ENCODE assay signal across 19 cellular contexts in the genomic region with DNA sequence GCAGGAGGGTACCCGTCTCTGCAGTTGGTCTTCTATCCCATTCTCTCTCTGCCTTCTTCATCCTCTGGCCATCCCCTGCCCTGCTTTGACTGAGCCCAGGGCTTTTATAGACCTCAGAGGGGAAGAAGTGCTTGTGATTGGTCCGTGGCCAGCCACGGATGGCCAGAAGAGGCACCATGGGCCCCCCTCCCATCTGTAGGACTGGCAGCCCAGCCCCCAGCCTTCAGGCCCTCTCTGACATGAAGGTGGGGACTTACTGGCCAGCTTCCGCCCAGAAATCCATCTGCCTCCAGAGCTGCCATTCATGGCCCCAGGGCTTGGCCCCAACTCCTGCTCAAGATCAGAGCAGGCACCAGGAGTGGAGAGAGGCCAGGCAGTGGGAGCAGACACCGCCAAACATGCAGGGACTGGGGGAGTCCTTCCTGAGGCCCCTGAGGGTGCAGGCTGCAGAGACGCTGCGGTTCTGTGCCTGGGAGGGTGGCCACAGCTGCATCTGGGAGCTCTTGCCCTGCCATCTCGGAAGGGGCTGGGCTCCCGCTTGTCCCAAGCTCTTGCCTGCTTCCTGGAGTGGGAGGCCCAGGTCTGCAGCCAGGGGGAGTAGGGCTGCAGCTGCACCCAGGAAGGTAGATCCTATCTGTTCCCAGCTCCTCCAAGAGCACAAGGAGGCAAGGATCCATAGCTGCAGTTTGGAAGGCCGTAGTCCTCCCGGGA.
A peak's percentile ranks its signal among the peaks of the same experiment; 100 is the strongest.
DNase-seq lines count a peak whose midpoint lies in the region; ATAC-seq, FAIRE-seq and TF ChIP-seq lines count a peak whose summit lies in the region.
"Had no signal": no experiment of that assay in that cellular context is flagged by ENCODE, and none has a peak within 500 bp of the region (broad histone marks: within the 10 kb centered on the region; RNA-seq: fewer than 3 reads in every experiment).

No MANE protein-coding gene starts in this region.

- no peak for FAIRE-seq in kidney (lab: Jason Lieb, UNC)
- FAIRE-seq: GM19239, K562 had no signal

- H3K36me3 ChIP-seq in H7 (replicated peaks; ENCODE audit: control insufficient read depth, insufficient read depth, low read length) (no peaks in the 10 kb centered on the region), SU-DHL-6 (ENCODE audit: low read length) (no peaks in the 10 kb centered on the region), kidney (ENCODE audit: control insufficient read depth in 1 of 2, insufficient read depth in 2 of 2, low read length in 2 of 2) (no peaks in the 10 kb centered on the region), spleen (no peaks in the 10 kb centered on the region), MM.1S (replicated peaks; ENCODE audit: insufficient read depth, low read length) (no peaks in the 10 kb centered on the region)
- H3K36me3 ChIP-seq: HAP-1, Peyer's patch had no signal

- no peak for ATAC-seq in HG02763 (IDR thresholded peaks at IDR 0.05; ENCODE audit: unreplicated experiment)
- ATAC-seq: K562, SK-N-SH treated with all-trans-retinoic acid at 6 μM for 48 hours had no signal

- no peaks in the 10 kb centered on the region for H3K27me3 ChIP-seq in H7 (ENCODE audit: control insufficient read depth, insufficient read depth, low read length)
- H3K27me3 ChIP-seq in SU-DHL-6 (ENCODE audit: low read length) = no peaks in the 10 kb centered on the region
- H3K27me3 ChIP-seq in spleen (replicated peaks in 1 of 7) = no peaks in the 10 kb centered on the region
- H3K27me3 ChIP-seq in MM.1S (replicated peaks; ENCODE audit: insufficient read depth, low read length) = no peaks in the 10 kb centered on the region
- H3K27me3 ChIP-seq: Peyer's patch had no signal

- TF ChIP-seq POLR2A in spleen (IDR thresholded peaks at IDR 0.05) = no peak

- no peaks in the 10 kb centered on the region for H3K9me2 ChIP-seq in SU-DHL-6 (replicated peaks; ENCODE audit: insufficient read depth, low read length)
- H3K9me2 ChIP-seq in MM.1S (replicated peaks; ENCODE audit: insufficient read depth, low read length) = no peaks in the 10 kb centered on the region

- H4K20me1 ChIP-seq in SU-DHL-6 (ENCODE audit: low read depth, low read length) (no peaks in the 10 kb centered on the region), MM.1S (ENCODE audit: insufficient read depth, low read length) (no peaks in the 10 kb centered on the region)

- H2AFZ ChIP-seq in SU-DHL-6 (ENCODE audit: low read depth, low read length, severe bottlenecking) (peak overlapping the region; percentile 48), MM.1S (ENCODE audit: low read length) (no peak overlapping the region)

- intact Hi-C loops in kidney (cut with DNase I) (no loop called here), spleen (cut with DNase I; ENCODE audit: low total_unique reads) (no loop called here)

- H3K9ac ChIP-seq in SU-DHL-6 (ENCODE audit: low read length) = no peak overlapping the region
- no peak overlapping the region for H3K9ac ChIP-seq in kidney (ENCODE audit: low read length in 2 of 2)
- H3K9ac ChIP-seq in MM.1S (ENCODE audit: low read length) = no peak overlapping the region

- H3K79me2 ChIP-seq in SU-DHL-6 (ENCODE audit: insufficient read depth, low read length) (no peaks in the 10 kb centered on the region), MM.1S (ENCODE audit: low read length) (no peaks in the 10 kb centered on the region)

- WGBS in spleen, 5 donors = 86 to 99% (median 91%) methylated on average over 7 to 11 of the region's 11 CpGs

- TF ChIP-seq CTCF in SU-DHL-6 (IDR thresholded peaks at IDR 0.05; ENCODE audit: insufficient read depth, low read length, poor library complexity, severe bottlenecking) (no peak), kidney (IDR thresholded peaks at IDR 0.05; ENCODE audit: borderline replicate concordance, extremely low read depth, insufficient read depth) (no peak), spleen (IDR thresholded peaks at IDR 0.05 in 8 of 11, conservative IDR thresholded peaks at IDR 0.05 in 3 of 11) (no peak), MM.1S (IDR thresholded peaks at IDR 0.05; ENCODE audit: low read length) (no peak)

- H3K4me2 ChIP-seq in SU-DHL-6 (ENCODE audit: low read depth, low read length, poor library complexity, severe bottlenecking) (no peak overlapping the region), MM.1S (ENCODE audit: low read depth, low read length) (no peak overlapping the region)

- DNase-seq in H7 (peak; percentile 8), kidney (peak; percentile 51), spleen (peak; percentile 71), MM.1S (no peak), RKO (ENCODE audit: low spot score) (no peak)
- DNase-seq: ACHN, AML-193, EL, NCI-H1694 treated with DMSO at 0.1 percent for 48 hours, NCI-H226, NCI-H524 treated with DMSO at 0.1 percent for 48 hours, Peyer's patch, SHP77 had no signal

- no peak overlapping the region for H3K4me3 ChIP-seq in H7 (ENCODE audit: insufficient read depth, low read depth, low read length)
- no peak overlapping the region for H3K4me3 ChIP-seq in SU-DHL-6 (ENCODE audit: insufficient read depth, low read length, poor library complexity, severe bottlenecking)
- H3K4me3 ChIP-seq in kidney (ENCODE audit: low read length in 2 of 2) = no peak overlapping the region
- no peak overlapping the region for H3K4me3 ChIP-seq in spleen
- H3K4me3 ChIP-seq in MM.1S (ENCODE audit: low read length) = no peak overlapping the region
- H3K4me3 ChIP-seq: HAP-1, K562, Peyer's patch had no signal

- H3K9me3 ChIP-seq in SU-DHL-6 (ENCODE audit: insufficient read depth, low read length) (no peaks in the 10 kb centered on the region), kidney (ENCODE audit: control insufficient read depth in 1 of 2, low read length in 2 of 2) (no peaks in the 10 kb centered on the region), spleen (no peaks in the 10 kb centered on the region), MM.1S (replicated peaks; ENCODE audit: insufficient read depth, low read length) (no peaks in the 10 kb centered on the region)
- H3K9me3 ChIP-seq: HAP-1, Peyer's patch had no signal

- no peaks in the 10 kb centered on the region for H3K4me1 ChIP-seq in kidney (ENCODE audit: control insufficient read depth in 1 of 2, insufficient read depth in 1 of 2, low read depth in 1 of 2, low read length in 2 of 2)
- no peaks in the 10 kb centered on the region for H3K4me1 ChIP-seq in spleen
- H3K4me1 ChIP-seq in MM.1S (ENCODE audit: low read length) = no peaks in the 10 kb centered on the region
- H3K4me1 ChIP-seq: HAP-1, Peyer's patch had no signal

- H3F3A ChIP-seq in SU-DHL-6 (ENCODE audit: insufficient read depth) (no peaks in the 10 kb centered on the region), MM.1S (ENCODE audit: insufficient read depth, low read length) (no peaks in the 10 kb centered on the region)

- H3K27ac ChIP-seq in SU-DHL-6 (ENCODE audit: low read depth, low read length) = no peak overlapping the region
- no peak overlapping the region for H3K27ac ChIP-seq in kidney (ENCODE audit: low read depth in 2 of 2, low read length in 2 of 2)
- no peak overlapping the region for H3K27ac ChIP-seq in spleen
- no peak overlapping the region for H3K27ac ChIP-seq in MM.1S (ENCODE audit: low read length)
- H3K27ac ChIP-seq: Peyer's patch had no signal

Comparison
In these comparisons a context has a peak if more than half of its experiments do, and no peak if none do; other contexts are left out.
1. DNase-seq: peak in H7 (single experiment), kidney (single experiment) and spleen (single experiment); none in MM.1S (single experiment) and RKO (single experiment).